In the genomic region with DNA sequence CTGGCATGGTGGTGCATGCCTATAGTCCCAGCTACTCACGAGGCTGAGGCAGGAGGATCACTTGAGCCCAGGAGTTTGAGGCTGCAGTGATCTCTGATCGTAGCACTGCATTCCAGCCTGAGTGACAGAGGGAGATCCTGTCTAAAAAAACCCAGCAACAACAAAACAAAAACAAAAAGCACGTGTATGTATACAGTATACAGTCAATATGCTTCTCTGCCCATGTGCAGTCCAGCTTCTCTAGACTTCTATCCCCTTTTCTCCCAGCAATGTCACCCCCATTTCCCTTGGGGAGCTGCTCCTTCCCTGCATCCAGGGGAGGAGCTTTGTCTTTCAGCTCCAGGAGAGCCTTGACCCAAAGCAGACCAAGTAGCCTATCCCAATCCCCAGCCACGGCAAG, we compare ENCODE assay signal across 8 cellular contexts. TPM values are rescaled to one million over a fixed set of nuclear protein-coding genes. Genes with fewer than 3 reads are reported as not detected.
"Had no signal": no experiment of that assay in that cellular context is flagged by ENCODE, and none has a peak within 500 bp of the region (broad histone marks: within the 10 kb centered on the region; RNA-seq: fewer than 3 reads in every experiment).

No MANE protein-coding gene starts in this region.

- FAIRE-seq: G401.6, GM12878, GM12891, GM12892, GM18507, GM19239 had no signal

- DNase-seq: GDM1, GF-D8 had no signal

- H3K4me3 ChIP-seq: GM12878 had no signal

- ATAC-seq: GM12878 had no signal

RNA-seq across cellular contexts. Expression of gene GRIP2, which starts 20.0 kb away (rescaled TPM):
- total RNA-seq: GM12878 had no signal
- polyA plus RNA-seq: GM12878 had no signal
